Comparison of ENCODE assay signal across 3 cellular contexts in the genomic region with DNA sequence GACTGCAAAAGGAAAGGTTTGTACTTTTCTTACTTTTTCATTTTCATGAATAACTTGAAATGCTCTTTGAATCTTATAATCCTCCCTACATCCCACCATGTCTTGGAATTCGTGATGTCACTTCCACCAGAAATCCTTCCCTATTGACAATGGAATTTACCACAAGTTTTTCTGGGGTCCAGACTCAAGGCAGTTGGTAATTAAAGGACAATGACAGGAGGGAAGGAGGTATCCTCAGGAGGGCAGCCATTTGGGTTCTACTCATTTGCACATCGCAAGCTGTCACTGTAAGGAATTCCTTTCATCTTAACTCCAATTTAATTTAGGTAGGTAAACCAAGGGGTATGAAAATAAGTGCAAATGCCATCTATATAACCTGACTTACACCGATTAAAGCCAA.
TF ChIP-seq lines count a peak whose summit lies in the region.

No MANE protein-coding gene starts in this region.

TF ChIP-seq in SK-N-SH, 30 proteins besides CTCF, POLR2A, EP300 and RAD21:
- TF ChIP-seq, protein P1, sequence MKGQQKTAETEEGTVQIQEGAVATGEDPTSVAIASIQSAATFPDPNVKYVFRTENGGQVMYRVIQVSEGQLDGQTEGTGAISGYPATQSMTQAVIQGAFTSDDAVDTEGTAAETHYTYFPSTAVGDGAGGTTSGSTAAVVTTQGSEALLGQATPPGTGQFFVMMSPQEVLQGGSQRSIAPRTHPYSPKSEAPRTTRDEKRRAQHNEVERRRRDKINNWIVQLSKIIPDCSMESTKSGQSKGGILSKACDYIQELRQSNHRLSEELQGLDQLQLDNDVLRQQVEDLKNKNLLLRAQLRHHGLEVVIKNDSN (IDR thresholded peaks at IDR 0.05; ENCODE audit: borderline replicate concordance, low read depth): no peak
- TF ChIP-seq YY1 (IDR thresholded peaks at IDR 0.05; ENCODE audit: low read depth): no peak
- no peak for TF ChIP-seq FOSL2 (IDR thresholded peaks at IDR 0.05; ENCODE audit: borderline replicate concordance, low read depth)
- no peak for TF ChIP-seq TCF12 (IDR thresholded peaks at IDR 0.05)
- TF ChIP-seq NFIC (IDR thresholded peaks at IDR 0.05; ENCODE audit: borderline replicate concordance): no peak
- no peak for TF ChIP-seq MXI1 (IDR thresholded peaks at IDR 0.05; ENCODE audit: low read depth, low read length)
- no peak for TF ChIP-seq ELF1 (IDR thresholded peaks at IDR 0.05)
- no peak for TF ChIP-seq GATA2 (CRISPR knock-in tag; IDR thresholded peaks at IDR 0.05)
- TF ChIP-seq GABPA (IDR thresholded peaks at IDR 0.05; ENCODE audit: low read depth): no peak
- TF ChIP-seq TAF1 (IDR thresholded peaks at IDR 0.05; ENCODE audit: borderline replicate concordance, low read depth, low read length): no peak
- no peak for TF ChIP-seq SIN3A (IDR thresholded peaks at IDR 0.05; ENCODE audit: borderline replicate concordance, low read depth, low read length)
- TF ChIP-seq, protein P2, sequence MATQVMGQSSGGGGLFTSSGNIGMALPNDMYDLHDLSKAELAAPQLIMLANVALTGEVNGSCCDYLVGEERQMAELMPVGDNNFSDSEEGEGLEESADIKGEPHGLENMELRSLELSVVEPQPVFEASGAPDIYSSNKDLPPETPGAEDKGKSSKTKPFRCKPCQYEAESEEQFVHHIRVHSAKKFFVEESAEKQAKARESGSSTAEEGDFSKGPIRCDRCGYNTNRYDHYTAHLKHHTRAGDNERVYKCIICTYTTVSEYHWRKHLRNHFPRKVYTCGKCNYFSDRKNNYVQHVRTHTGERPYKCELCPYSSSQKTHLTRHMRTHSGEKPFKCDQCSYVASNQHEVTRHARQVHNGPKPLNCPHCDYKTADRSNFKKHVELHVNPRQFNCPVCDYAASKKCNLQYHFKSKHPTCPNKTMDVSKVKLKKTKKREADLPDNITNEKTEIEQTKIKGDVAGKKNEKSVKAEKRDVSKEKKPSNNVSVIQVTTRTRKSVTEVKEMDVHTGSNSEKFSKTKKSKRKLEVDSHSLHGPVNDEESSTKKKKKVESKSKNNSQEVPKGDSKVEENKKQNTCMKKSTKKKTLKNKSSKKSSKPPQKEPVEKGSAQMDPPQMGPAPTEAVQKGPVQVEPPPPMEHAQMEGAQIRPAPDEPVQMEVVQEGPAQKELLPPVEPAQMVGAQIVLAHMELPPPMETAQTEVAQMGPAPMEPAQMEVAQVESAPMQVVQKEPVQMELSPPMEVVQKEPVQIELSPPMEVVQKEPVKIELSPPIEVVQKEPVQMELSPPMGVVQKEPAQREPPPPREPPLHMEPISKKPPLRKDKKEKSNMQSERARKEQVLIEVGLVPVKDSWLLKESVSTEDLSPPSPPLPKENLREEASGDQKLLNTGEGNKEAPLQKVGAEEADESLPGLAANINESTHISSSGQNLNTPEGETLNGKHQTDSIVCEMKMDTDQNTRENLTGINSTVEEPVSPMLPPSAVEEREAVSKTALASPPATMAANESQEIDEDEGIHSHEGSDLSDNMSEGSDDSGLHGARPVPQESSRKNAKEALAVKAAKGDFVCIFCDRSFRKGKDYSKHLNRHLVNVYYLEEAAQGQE (IDR thresholded peaks at IDR 0.05; ENCODE audit: low read depth, low read length): no peak
- TF ChIP-seq JUND (IDR thresholded peaks at IDR 0.05): no peak
- no peak for TF ChIP-seq FOXJ3 (CRISPR knock-in tag; IDR thresholded peaks at IDR 0.05)

TF ChIP-seq in SK-N-SH treated with all-trans-retinoic acid at 6 μM for 48 hours, 23 proteins besides CTCF, POLR2A, EP300 and RAD21:
- TF ChIP-seq GLIS3 (CRISPR knock-in tag; IDR thresholded peaks at IDR 0.05) (no peak), ARNTL (CRISPR knock-in tag; IDR thresholded peaks at IDR 0.05; ENCODE audit: borderline replicate concordance, low read depth) (no peak), TOX (CRISPR knock-in tag; IDR thresholded peaks at IDR 0.05; ENCODE audit: borderline replicate concordance) (no peak), SNAI2 (CRISPR knock-in tag; IDR thresholded peaks at IDR 0.05) (no peak), OSR1 (CRISPR knock-in tag; IDR thresholded peaks at IDR 0.05) (no peak), ZNF565 (CRISPR knock-in tag; conservative IDR thresholded peaks at IDR 0.05; ENCODE audit: low read depth) (no peak), ISL1 (CRISPR knock-in tag; IDR thresholded peaks at IDR 0.05) (no peak), ZFP3 (CRISPR knock-in tag; IDR thresholded peaks at IDR 0.05) (no peak), TCF4 (CRISPR knock-in tag; IDR thresholded peaks at IDR 0.05; ENCODE audit: borderline replicate concordance) (no peak), ZNF8 (CRISPR knock-in tag; IDR thresholded peaks at IDR 0.05) (no peak)
- TF ChIP-seq, protein P3, sequence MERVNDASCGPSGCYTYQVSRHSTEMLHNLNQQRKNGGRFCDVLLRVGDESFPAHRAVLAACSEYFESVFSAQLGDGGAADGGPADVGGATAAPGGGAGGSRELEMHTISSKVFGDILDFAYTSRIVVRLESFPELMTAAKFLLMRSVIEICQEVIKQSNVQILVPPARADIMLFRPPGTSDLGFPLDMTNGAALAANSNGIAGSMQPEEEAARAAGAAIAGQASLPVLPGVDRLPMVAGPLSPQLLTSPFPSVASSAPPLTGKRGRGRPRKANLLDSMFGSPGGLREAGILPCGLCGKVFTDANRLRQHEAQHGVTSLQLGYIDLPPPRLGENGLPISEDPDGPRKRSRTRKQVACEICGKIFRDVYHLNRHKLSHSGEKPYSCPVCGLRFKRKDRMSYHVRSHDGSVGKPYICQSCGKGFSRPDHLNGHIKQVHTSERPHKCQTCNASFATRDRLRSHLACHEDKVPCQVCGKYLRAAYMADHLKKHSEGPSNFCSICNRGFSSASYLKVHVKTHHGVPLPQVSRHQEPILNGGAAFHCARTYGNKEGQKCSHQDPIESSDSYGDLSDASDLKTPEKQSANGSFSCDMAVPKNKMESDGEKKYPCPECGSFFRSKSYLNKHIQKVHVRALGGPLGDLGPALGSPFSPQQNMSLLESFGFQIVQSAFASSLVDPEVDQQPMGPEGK (CRISPR knock-in tag; IDR thresholded peaks at IDR 0.05; ENCODE audit: borderline replicate concordance): no peak

TF ChIP-seq in H1, 55 proteins besides CTCF, POLR2A, EP300 and RAD21:
- TF ChIP-seq, protein P4, sequence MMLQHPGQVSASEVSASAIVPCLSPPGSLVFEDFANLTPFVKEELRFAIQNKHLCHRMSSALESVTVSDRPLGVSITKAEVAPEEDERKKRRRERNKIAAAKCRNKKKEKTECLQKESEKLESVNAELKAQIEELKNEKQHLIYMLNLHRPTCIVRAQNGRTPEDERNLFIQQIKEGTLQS (IDR thresholded peaks at IDR 0.05; ENCODE audit: insufficient read depth, low read depth, low read length): no peak
- TF ChIP-seq, protein P5, sequence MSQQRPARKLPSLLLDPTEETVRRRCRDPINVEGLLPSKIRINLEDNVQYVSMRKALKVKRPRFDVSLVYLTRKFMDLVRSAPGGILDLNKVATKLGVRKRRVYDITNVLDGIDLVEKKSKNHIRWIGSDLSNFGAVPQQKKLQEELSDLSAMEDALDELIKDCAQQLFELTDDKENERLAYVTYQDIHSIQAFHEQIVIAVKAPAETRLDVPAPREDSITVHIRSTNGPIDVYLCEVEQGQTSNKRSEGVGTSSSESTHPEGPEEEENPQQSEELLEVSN (IDR thresholded peaks at IDR 0.05): no peak
- no peak for TF ChIP-seq POLR2AphosphoS5 (IDR thresholded peaks at IDR 0.05; ENCODE audit: low read depth, low read length)
- no peak for TF ChIP-seq KDM1A (IDR thresholded peaks at IDR 0.05; ENCODE audit: borderline replicate concordance, low read length)
- peak; percentile 67 for TF ChIP-seq TEAD4 (IDR thresholded peaks at IDR 0.05; ENCODE audit: low read depth, low read length)
- peak; percentile 77 for TF ChIP-seq YY1 (IDR thresholded peaks at IDR 0.05; ENCODE audit: low read depth, low read length)
- no peak for TF ChIP-seq BCL11A (IDR thresholded peaks at IDR 0.05; ENCODE audit: low read depth in 2 of 2, low read length in 2 of 2)
- TF ChIP-seq, protein P6, sequence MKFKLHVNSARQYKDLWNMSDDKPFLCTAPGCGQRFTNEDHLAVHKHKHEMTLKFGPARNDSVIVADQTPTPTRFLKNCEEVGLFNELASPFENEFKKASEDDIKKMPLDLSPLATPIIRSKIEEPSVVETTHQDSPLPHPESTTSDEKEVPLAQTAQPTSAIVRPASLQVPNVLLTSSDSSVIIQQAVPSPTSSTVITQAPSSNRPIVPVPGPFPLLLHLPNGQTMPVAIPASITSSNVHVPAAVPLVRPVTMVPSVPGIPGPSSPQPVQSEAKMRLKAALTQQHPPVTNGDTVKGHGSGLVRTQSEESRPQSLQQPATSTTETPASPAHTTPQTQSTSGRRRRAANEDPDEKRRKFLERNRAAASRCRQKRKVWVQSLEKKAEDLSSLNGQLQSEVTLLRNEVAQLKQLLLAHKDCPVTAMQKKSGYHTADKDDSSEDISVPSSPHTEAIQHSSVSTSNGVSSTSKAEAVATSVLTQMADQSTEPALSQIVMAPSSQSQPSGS (IDR thresholded peaks at IDR 0.05; ENCODE audit: low read length): no peak
- no peak for TF ChIP-seq SIX5 (IDR thresholded peaks at IDR 0.05; ENCODE audit: low read depth, low read length)
- TF ChIP-seq SIN3A (conservative IDR thresholded peaks at IDR 0.05 in 1 of 2, IDR thresholded peaks at IDR 0.05 in 1 of 2; ENCODE audit: low read depth in 1 of 2, low read length in 2 of 2): peak; percentile 85 to 90; a peak in 2 of 4 replicates
